In genomic region chr18:76213996-76214395, GRCh38 we compare ENCODE assay signal across 19 cellular contexts.
A peak's percentile ranks its signal among the peaks of the same experiment; 100 is the strongest.
DNase-seq lines count a peak whose midpoint lies in the region; ATAC-seq and TF ChIP-seq lines count a peak whose summit lies in the region.
"Had no signal": no experiment of that assay in that cellular context is flagged by ENCODE, and none has a peak within 500 bp of the region (broad histone marks: within the 10 kb centered on the region; RNA-seq: fewer than 3 reads in every experiment).

No MANE protein-coding gene starts in this region.

- H3K27ac Mint-ChIP-seq in neural crest cell (ENCODE audit: unreplicated experiment) (peak overlapping the region; percentile 37), type B pancreatic cell (no peak overlapping the region)
- H3K27ac Mint-ChIP-seq: CD14-positive monocyte, T-cell had no signal

- ATAC-seq in GM21529 (IDR thresholded peaks at IDR 0.05; ENCODE audit: unreplicated experiment) (no peak), GM18517 (IDR thresholded peaks at IDR 0.05; ENCODE audit: unreplicated experiment) (no peak)
- ATAC-seq: T-cell had no signal

- TF ChIP-seq CTCF in neural crest cell (conservative IDR thresholded peaks at IDR 0.05), result no peak
- TF ChIP-seq CTCF in type B pancreatic cell (conservative IDR thresholded peaks at IDR 0.05), result no peak

- peaks cover 3% of the 10 kb centered on the region for H3K36me3 Mint-ChIP-seq in neural crest cell (ENCODE audit: low read depth)
- H3K36me3 Mint-ChIP-seq in type B pancreatic cell, result no peaks in the 10 kb centered on the region
- H3K36me3 Mint-ChIP-seq: CD14-positive monocyte, T-cell had no signal

- H3K9me3 Mint-ChIP-seq in neural crest cell, result peaks cover 3% of the 10 kb centered on the region
- no peaks in the 10 kb centered on the region for H3K9me3 Mint-ChIP-seq in type B pancreatic cell
- H3K9me3 Mint-ChIP-seq: T-cell had no signal

- H3K4me3 Mint-ChIP-seq in neural crest cell (peak overlapping the region; percentile 14), type B pancreatic cell (no peak overlapping the region)
- H3K4me3 Mint-ChIP-seq: CD14-positive monocyte had no signal

- H3K4me1 Mint-ChIP-seq in neural crest cell (peaks cover 41% of the 10 kb centered on the region), type B pancreatic cell (ENCODE audit: unreplicated experiment) (peaks cover 14% of the 10 kb centered on the region)

- H3K27me3 Mint-ChIP-seq in neural crest cell (ENCODE audit: low read depth) (peaks cover 3% of the 10 kb centered on the region), type B pancreatic cell (peaks cover 31% of the 10 kb centered on the region)
- H3K27me3 Mint-ChIP-seq: T-cell had no signal

- DNase-seq in NCI-H2107 treated with DMSO at 0.1 percent for 48 hours (lab: John Stamatoyannopoulos, UW; ENCODE audit: unreplicated experiment) (peak; percentile 25), NCI-H2107 (lab: John Stamatoyannopoulos, UW) (no peak), NCI-H146 (lab: John Stamatoyannopoulos, UW) (peak; percentile 86), NCI-H748 (lab: John Stamatoyannopoulos, UW; ENCODE audit: unreplicated experiment) (peak; percentile 91), neural crest cell (ENCODE audit: low read depth, low spot score) (no peak), type B pancreatic cell (ENCODE audit: extremely low spot score, unreplicated experiment) (no peak)
- DNase-seq: Caco-2, DMS79 treated with DMSO at 0.1 percent for 48 hours, GDM1, GOT3, KG1, NCI-H1105 treated with DMSO at 0.1 percent for 48 hours, NCI-H226, OCI-M1, T-cell, T1000 had no signal

Comparison
In these comparisons a context has a peak if more than half of its experiments do, and no peak if none do; other contexts are left out.
1. DNase-seq: peak in NCI-H2107 treated with DMSO at 0.1 percent for 48 hours (single experiment), NCI-H146 (single experiment) and NCI-H748 (single experiment); none in NCI-H2107 (single experiment), neural crest cell (single experiment) and type B pancreatic cell (single experiment).